In the genomic region with DNA sequence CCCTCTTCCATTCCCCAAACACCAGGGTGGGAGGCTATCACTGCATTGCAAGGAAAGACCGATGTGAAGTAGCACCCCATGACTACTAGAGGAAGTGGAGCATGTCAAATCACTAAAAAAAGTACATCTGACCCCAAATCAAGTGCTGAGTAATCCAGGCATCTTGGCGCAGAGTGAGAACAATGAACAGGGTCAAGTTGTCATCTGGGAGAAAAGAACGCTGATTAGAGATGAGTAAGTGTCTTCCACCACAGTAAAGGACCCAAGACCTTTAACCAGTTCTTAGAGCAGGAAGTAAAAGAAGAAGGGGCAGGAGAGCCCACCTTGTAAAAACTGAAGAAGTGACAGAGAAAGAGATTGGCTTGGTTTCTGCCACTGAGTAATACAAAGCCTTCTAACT, we compare ENCODE assay signal across 19 cellular contexts.
DNase-seq lines count a peak whose midpoint lies in the region; ATAC-seq and TF ChIP-seq lines count a peak whose summit lies in the region.
"Had no signal": no experiment of that assay in that cellular context is flagged by ENCODE, and none has a peak within 500 bp of the region (broad histone marks: within the 10 kb centered on the region; RNA-seq: fewer than 3 reads in every experiment).

No MANE protein-coding gene starts in this region.

- no peaks in the 10 kb centered on the region for H3K36me3 Mint-ChIP-seq in activated T-helper 17 cell treated with anti-CD3 and anti-CD28 coated beads, Interleukin-2, amount 50 U/mL, for 72 hours (ENCODE audit: low read depth)
- H3K36me3 Mint-ChIP-seq in CD4-positive, alpha-beta T cell (ENCODE audit: low read depth): no peaks in the 10 kb centered on the region

- H3K4me3 Mint-ChIP-seq in activated T-helper 17 cell treated with anti-CD3 and anti-CD28 coated beads, Interleukin-2, amount 50 U/mL, for 72 hours: no peak overlapping the region
- H3K4me3 Mint-ChIP-seq in CD4-positive, alpha-beta T cell: no peak overlapping the region

- no peak overlapping the region for H3K27ac Mint-ChIP-seq in activated T-helper 17 cell treated with anti-CD3 and anti-CD28 coated beads, Interleukin-2, amount 50 U/mL, for 72 hours
- H3K27ac Mint-ChIP-seq in CD4-positive, alpha-beta T cell: no peak overlapping the region

- peak overlapping the region; percentile 7 for H3K4me2 ChIP-seq in GM23248 (ENCODE audit: unreplicated experiment)

- CTCF ChIA-PET in CD4-positive, alpha-beta T cell (lab: Charles Lee): no interaction called here

- H3K4me3 ChIP-seq in ACC112 (ENCODE audit: low read depth, low read length): no peak overlapping the region
- no peak overlapping the region for H3K4me3 ChIP-seq in GM23248
- H3K4me3 ChIP-seq in foreskin fibroblast (ENCODE audit: low read depth in 1 of 2, low read length in 2 of 2): no peak overlapping the region
- H3K4me3 ChIP-seq: gastrocnemius medialis, left ventricle myocardium inferior had no signal

- H3K4me1 Mint-ChIP-seq in activated T-helper 17 cell treated with anti-CD3 and anti-CD28 coated beads, Interleukin-2, amount 50 U/mL, for 72 hours: peaks cover 3% of the 10 kb centered on the region
- H3K4me1 Mint-ChIP-seq in CD4-positive, alpha-beta T cell (ENCODE audit: low read depth): no peaks in the 10 kb centered on the region

- intact Hi-C loops in CD4-positive, alpha-beta T cell (cut with DNase I, micrococcal nuclease): no loop called here
- intact Hi-C loops in head of caudate nucleus (cut with DNase I): no loop called here

- peak; percentile 52 for DNase-seq in GM23248
- peak; percentile 51 to 67 for DNase-seq in foreskin fibroblast
- no peak for DNase-seq in CD4-positive, alpha-beta T cell
- no peak for DNase-seq in head of caudate nucleus
- DNase-seq in activated naive CD4-positive, alpha-beta T cell treated with anti-CD3 and anti-CD28 coated beads, Interleukin-2, amount 50 U/mL, for 16 hours: no peak
- DNase-seq: activated effector memory CD4-positive, alpha-beta T cell treated with anti-CD3 and anti-CD28 coated beads, Interleukin-2, amount 50 U/mL, for 16 hours; amygdala; COR-L47; gastrocnemius medialis; left ventricle myocardium inferior; NCI-H1436; NCI-H2171; NCI-H748 treated with DMSO at 0.1 percent for 48 hours; PC-3; right cardiac atrium had no signal

- peaks cover 37% of the 10 kb centered on the region for H3K4me1 ChIP-seq in ACC112 (ENCODE audit: control insufficient read depth, insufficient read depth, low read length, unreplicated experiment)
- peaks cover 15% of the 10 kb centered on the region for H3K4me1 ChIP-seq in GM23248 (ENCODE audit: insufficient read depth)
- H3K4me1 ChIP-seq: gastrocnemius medialis, left ventricle myocardium inferior had no signal

- POLR2A ChIA-PET in CD4-positive, alpha-beta T cell (lab: Charles Lee): no interaction called here

- H2AFZ ChIP-seq in ACC112 (ENCODE audit: low read length, unreplicated experiment): peak overlapping the region; percentile 2
- H2AFZ ChIP-seq in GM23248: peak overlapping the region; percentile 18; the same call in 1 of the 2 replicates

- H3K27me3 ChIP-seq in ACC112 (ENCODE audit: insufficient read depth, low read length): no peaks in the 10 kb centered on the region
- H3K27me3 ChIP-seq in GM23248 (replicated peaks; ENCODE audit: insufficient read depth): no peaks in the 10 kb centered on the region
- no peaks in the 10 kb centered on the region for H3K27me3 ChIP-seq in CD4-positive, alpha-beta T cell (ENCODE audit: control insufficient read depth, insufficient read depth, low read length)
- H3K27me3 ChIP-seq: gastrocnemius medialis had no signal

- H3K27ac ChIP-seq in ACC112 (ENCODE audit: low read depth, low read length) (peak overlapping the region; percentile 25), GM23248 (no peak overlapping the region)
- no peak overlapping the region for H3K27ac ChIP-seq in CD4-positive, alpha-beta T cell (ENCODE audit: low read depth, low read length)
- H3K27ac ChIP-seq: gastrocnemius medialis, left ventricle myocardium inferior had no signal

- 23 to 26% methylated on average over 3 of the region's 3 CpGs for WGBS in GM23248 (ENCODE audit: low coverage in 1 of 2, low lambda C conversion rate in 2 of 2, missing lambda C conversion rate in 2 of 2), 2 experiments

- no peaks in the 10 kb centered on the region for H4K20me1 ChIP-seq in GM23248 (ENCODE audit: insufficient read depth)

- H3K9me2 ChIP-seq in GM23248 (ENCODE audit: insufficient read depth): no peaks in the 10 kb centered on the region

- in situ Hi-C loops in GM23248 (cut with MboI): no loop called here

- peak; percentile 29 for ATAC-seq in activated T-helper 17 cell treated with anti-CD3 and anti-CD28 coated beads, Interleukin-2, amount 50 U/mL, for 72 hours (replicated peaks)
- ATAC-seq in HG03097 (IDR thresholded peaks at IDR 0.05; ENCODE audit: low FRiP score, unreplicated experiment): no peak
- ATAC-seq in CD4-positive, alpha-beta T cell (ENCODE audit: poor library complexity): no peak
- ATAC-seq: activated CD4-positive, CD25-positive, alpha-beta regulatory T cell treated with anti-CD3 and anti-CD28 coated beads, Interleukin-2, amount 50 U/mL, for 24 hours; gastrocnemius medialis; PC-3; right cardiac atrium had no signal

- no peak overlapping the region for H3K9ac ChIP-seq in GM23248

- TF ChIP-seq CTCF in foreskin fibroblast (IDR thresholded peaks at IDR 0.05; ENCODE audit: low read depth, low read length): no peak
- no peak for TF ChIP-seq CTCF in CD4-positive, alpha-beta T cell (IDR thresholded peaks at IDR 0.05)

- no peaks in the 10 kb centered on the region for H3K9me3 ChIP-seq in GM23248 (ENCODE audit: low read depth)
- H3K9me3 ChIP-seq in CD4-positive, alpha-beta T cell (ENCODE audit: control insufficient read depth, low read length): no peaks in the 10 kb centered on the region
- H3K9me3 ChIP-seq: gastrocnemius medialis had no signal

- H3K27me3 Mint-ChIP-seq in activated T-helper 17 cell treated with anti-CD3 and anti-CD28 coated beads, Interleukin-2, amount 50 U/mL, for 72 hours: peaks cover 10% of the 10 kb centered on the region
- peaks cover 5% of the 10 kb centered on the region for H3K27me3 Mint-ChIP-seq in CD4-positive, alpha-beta T cell

- H3F3A ChIP-seq in GM23248 (ENCODE audit: insufficient read depth): peaks cover 16% of the 10 kb centered on the region

- no peaks in the 10 kb centered on the region for H3K79me2 ChIP-seq in ACC112 (ENCODE audit: control insufficient read depth, insufficient read depth, low read length, unreplicated experiment)
- H3K79me2 ChIP-seq in GM23248 (ENCODE audit: insufficient read depth): no peaks in the 10 kb centered on the region

- H3K9me3 Mint-ChIP-seq in activated T-helper 17 cell treated with anti-CD3 and anti-CD28 coated beads, Interleukin-2, amount 50 U/mL, for 72 hours: peaks cover under 1% of the 10 kb centered on the region
- no peaks in the 10 kb centered on the region for H3K9me3 Mint-ChIP-seq in CD4-positive, alpha-beta T cell

- H3K36me3 ChIP-seq in ACC112 (ENCODE audit: insufficient read depth, low read length): no peaks in the 10 kb centered on the region
- H3K36me3 ChIP-seq in GM23248 (ENCODE audit: low read depth): no peaks in the 10 kb centered on the region
- H3K36me3 ChIP-seq: gastrocnemius medialis, left ventricle myocardium inferior had no signal

Comparison
In these comparisons a context has a peak if more than half of its experiments do, and no peak if none do; other contexts are left out.
1. DNase-seq: peak in GM23248 (single experiment) and foreskin fibroblast (2 of 2); none in CD4-positive, alpha-beta T cell (0 of 10), head of caudate nucleus (0 of 42) and activated naive CD4-positive, alpha-beta T cell treated with anti-CD3 and anti-CD28 coated beads, Interleukin-2, amount 50 U/mL, for 16 hours (single experiment).